16 cellular contexts compared by ENCODE assay signal in genomic region chr1:184545601-184546000, GRCh38.
DNase-seq lines count a peak whose midpoint lies in the region; ATAC-seq, FAIRE-seq and TF ChIP-seq lines count a peak whose summit lies in the region.
"Had no signal": no experiment of that assay in that cellular context is flagged by ENCODE, and none has a peak within 500 bp of the region (broad histone marks: within the 10 kb centered on the region; RNA-seq: fewer than 3 reads in every experiment).

No MANE protein-coding gene starts in this region.

- DNase-seq in AG09309 (ENCODE audit: low read depth): peak; percentile 60
- peak; percentile 69 for DNase-seq in RWPE1 (ENCODE audit: low spot score)
- DNase-seq in mesenchymal stem cell: peak; percentile 34
- DNase-seq in GM20000 (ENCODE audit: low spot score): no peak
- no peak for DNase-seq in small intestine
- no peak for DNase-seq in activated CD4-positive, CD25-positive, alpha-beta regulatory T cell (lab: John Stamatoyannopoulos, UW)
- DNase-seq: cerebellar nuclear complex; kidney; NCI-H1930; NCI-H446 treated with DMSO at 0.1 percent for 48 hours; psoas muscle; SHP77; stimulated activated naive CD4-positive, alpha-beta T cell had no signal

- no peak overlapping the region for H2BK12ac ChIP-seq in mesenchymal stem cell (ENCODE audit: low read length in 2 of 2)

- H3K27me3 ChIP-seq in esophagus (ENCODE audit: control insufficient read depth in 1 of 2, insufficient read depth in 2 of 2, low read length in 2 of 2) (no peaks in the 10 kb centered on the region), mesenchymal stem cell (ENCODE audit: control insufficient read depth in 1 of 2, insufficient read depth in 1 of 2, low read length in 2 of 2) (no peaks in the 10 kb centered on the region), small intestine (ENCODE audit: control insufficient read depth in 2 of 2, insufficient read depth in 2 of 2, low read length in 2 of 2) (no peaks in the 10 kb centered on the region)

- CTCF ChIA-PET in RWPE1 (lab: Yijun Ruan, JAX): interaction anchor here (0.5 to 0.6 kb wide), 2 partner anchors 139 to 142 kb away, joined by 3 read pairs; no protein-coding TSS in a partner anchor

- H3K9me3 ChIP-seq in esophagus (ENCODE audit: control insufficient read depth in 2 of 2, insufficient read depth in 1 of 2, low read depth in 1 of 2, low read length in 1 of 2) (no peaks in the 10 kb centered on the region), mesenchymal stem cell (ENCODE audit: control insufficient read depth, low read length) (no peaks in the 10 kb centered on the region), small intestine (ENCODE audit: control insufficient read depth, low read depth) (no peaks in the 10 kb centered on the region)
- H3K9me3 ChIP-seq: A549, psoas muscle had no signal

- H3K14ac ChIP-seq in mesenchymal stem cell (ENCODE audit: low read length in 2 of 2): no peak overlapping the region

- no peak for TF ChIP-seq CTCF in AG09309 (IDR thresholded peaks at IDR 0.05; ENCODE audit: control insufficient read depth, insufficient read depth, low read depth, low read length, missing control alignments)
- no peak for TF ChIP-seq CTCF in RWPE1 (conservative IDR thresholded peaks at IDR 0.05; ENCODE audit: low read depth)
- no peak for TF ChIP-seq CTCF in GM20000 (IDR thresholded peaks at IDR 0.05; ENCODE audit: extremely low read depth, missing control alignments)

- no peak overlapping the region for H4K8ac ChIP-seq in mesenchymal stem cell (ENCODE audit: low read length)

- H3K79me1 ChIP-seq in mesenchymal stem cell (replicated peaks; ENCODE audit: low read length, poor library complexity, severe bottlenecking): peaks cover 3% of the 10 kb centered on the region

- POLR2A ChIA-PET in RWPE1 (lab: Yijun Ruan, JAX; ENCODE audit: low non-redundant PET): interaction anchor here (0.9 kb wide), 1 partner anchor 159 kb away, joined by 4 read pairs; the partner anchor contains the start of gene C1orf21

- H2BK5ac ChIP-seq in mesenchymal stem cell (ENCODE audit: low read depth, low read length, poor library complexity, severe bottlenecking): no peak overlapping the region

- no peak overlapping the region for H4K91ac ChIP-seq in mesenchymal stem cell (ENCODE audit: low read length)

- H3K27ac ChIP-seq in RWPE1 (peak overlapping the region; percentile 93), esophagus (ENCODE audit: low read depth in 2 of 2, low read length in 1 of 2) (peak overlapping the region; percentile 57 to 85), mesenchymal stem cell (ENCODE audit: low read length, poor library complexity, severe bottlenecking) (no peak overlapping the region), small intestine (ENCODE audit: low read depth in 1 of 2, low read length in 1 of 2) (no peak overlapping the region)
- H3K27ac ChIP-seq: A549, psoas muscle had no signal

- H2AK5ac ChIP-seq in mesenchymal stem cell (ENCODE audit: low read length, severe bottlenecking): no peak overlapping the region

- H2BK120ac ChIP-seq in mesenchymal stem cell (ENCODE audit: low read depth, low read length): no peak overlapping the region

- H2AFZ ChIP-seq in mesenchymal stem cell (ENCODE audit: low read depth, low read length): no peak overlapping the region

- H3K4me1 ChIP-seq in esophagus (ENCODE audit: control insufficient read depth in 2 of 2, insufficient read depth in 2 of 2, low read length in 1 of 2) (peaks cover 0 to 7% of the 10 kb centered on the region in 2 donors), mesenchymal stem cell (ENCODE audit: control insufficient read depth, insufficient read depth, low read depth, low read length) (no peaks in the 10 kb centered on the region), small intestine (ENCODE audit: control insufficient read depth in 2 of 2, insufficient read depth in 1 of 2, low read depth in 1 of 2, low read length in 1 of 2) (no peaks in the 10 kb centered on the region)
- H3K4me1 ChIP-seq: A549 had no signal

- H3K4ac ChIP-seq in mesenchymal stem cell (ENCODE audit: low read depth in 1 of 2, low read length in 2 of 2): no peak overlapping the region

- H3K18ac ChIP-seq in mesenchymal stem cell (ENCODE audit: low read depth in 1 of 2, low read length in 2 of 2): no peak overlapping the region

- H3K4me2 ChIP-seq in mesenchymal stem cell (ENCODE audit: low read length, poor library complexity, severe bottlenecking): no peak overlapping the region
- H3K4me2 ChIP-seq: A549 had no signal

- 42 to 56% methylated on average over 4 of the region's 4 CpGs for WGBS in esophagus, 2 donors
- WGBS in mesenchymal stem cell: 88% methylated on average over 4 of the region's 4 CpGs
- WGBS in small intestine, 3 donors: 86 to 88% (median 86%) methylated on average over 4 of the region's 4 CpGs

- H3K9ac ChIP-seq in mesenchymal stem cell (ENCODE audit: low read length): peak overlapping the region; percentile 60

- no peak overlapping the region for H3K23ac ChIP-seq in mesenchymal stem cell (ENCODE audit: low read length in 2 of 2)

- FAIRE-seq in small intestine (lab: Jason Lieb, UNC): no peak
- FAIRE-seq: A549, kidney had no signal

- H3K36me3 ChIP-seq in esophagus (ENCODE audit: control insufficient read depth in 2 of 2, insufficient read depth in 2 of 2, low read length in 1 of 2) (no peaks in the 10 kb centered on the region), mesenchymal stem cell (ENCODE audit: control insufficient read depth in 1 of 2, insufficient read depth in 2 of 2, low read depth in 1 of 2, low read length in 2 of 2) (peaks cover 0 to 8% of the 10 kb centered on the region in 2 experiments), small intestine (ENCODE audit: control insufficient read depth in 2 of 2, insufficient read depth in 2 of 2, low read length in 2 of 2) (no peaks in the 10 kb centered on the region)

- H2BK15ac ChIP-seq in mesenchymal stem cell (ENCODE audit: low read depth, poor library complexity, severe bottlenecking): no peak overlapping the region

- no peak overlapping the region for H3K4me3 ChIP-seq in AG09309 (ENCODE audit: control insufficient read depth, low read depth, low read length)
- H3K4me3 ChIP-seq in esophagus (ENCODE audit: low read depth in 1 of 2, low read length in 2 of 2): no peak overlapping the region
- H3K4me3 ChIP-seq in mesenchymal stem cell (ENCODE audit: insufficient read depth in 1 of 2, low read depth in 1 of 2, low read length in 2 of 2): no peak overlapping the region
- H3K4me3 ChIP-seq in small intestine (ENCODE audit: low read depth in 1 of 2, low read length in 2 of 2): no peak overlapping the region
- H3K4me3 ChIP-seq: A549, psoas muscle had no signal

- no peak for ATAC-seq in HG03159 (IDR thresholded peaks at IDR 0.05; ENCODE audit: unreplicated experiment)
- ATAC-seq: A549 had no signal

Comparison
In these comparisons a context has a peak if more than half of its experiments do, and no peak if none do; other contexts are left out.
1. DNase-seq: peak in AG09309 (single experiment), RWPE1 (single experiment) and mesenchymal stem cell (single experiment); none in GM20000 (single experiment), small intestine (single experiment) and activated CD4-positive, CD25-positive, alpha-beta regulatory T cell (0 of 4).
2. H3K27ac ChIP-seq: peak in RWPE1 (single experiment) and esophagus (2 of 2); none in mesenchymal stem cell (single experiment) and small intestine (0 of 2).